In the genomic region with DNA sequence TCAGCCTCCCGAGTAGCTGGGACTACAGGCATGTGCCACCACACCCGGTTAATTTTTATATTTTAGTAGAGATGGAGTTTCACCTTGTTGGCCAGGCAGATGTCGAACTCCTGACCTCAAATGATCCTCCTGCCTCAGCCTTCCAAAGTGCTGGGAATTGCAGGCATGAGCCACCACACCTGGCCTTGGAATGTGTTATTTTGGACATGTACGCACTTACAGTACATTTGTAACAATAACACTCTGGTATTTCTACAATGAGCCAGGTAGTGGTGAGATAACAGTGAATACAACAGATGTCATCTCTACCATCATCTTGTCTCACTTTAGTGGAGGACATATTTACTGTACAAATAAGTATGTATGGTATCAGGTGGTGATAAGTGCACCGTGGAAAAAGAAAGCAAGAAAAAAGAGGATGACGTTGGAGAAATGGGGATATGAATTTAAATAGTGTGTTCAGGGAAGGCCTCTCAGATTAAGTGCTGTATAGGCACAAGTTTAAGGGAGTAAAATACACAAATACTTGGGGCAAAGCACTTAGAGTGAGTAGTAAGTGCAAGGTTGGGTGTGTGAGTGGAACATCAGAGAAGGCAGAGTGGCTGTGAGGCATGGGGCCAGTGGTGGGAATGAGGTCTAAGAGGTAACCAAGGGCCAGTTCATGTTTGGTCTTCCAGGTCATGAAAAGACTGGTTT, we compare ENCODE assay signal across 1 cellular context.
TF ChIP-seq lines count a peak whose summit lies in the region.

No MANE protein-coding gene starts in this region.

TF ChIP-seq in K562, 482 proteins besides CTCF, POLR2A, EP300 and RAD21:
- TF ChIP-seq ZNF561 (CRISPR knock-in tag; conservative IDR thresholded peaks at IDR 0.05) = no peak
- TF ChIP-seq GATAD2A (IDR thresholded peaks at IDR 0.05) = no peak
- TF ChIP-seq SMARCA4 (IDR thresholded peaks at IDR 0.05) = no peak
- TF ChIP-seq, protein P1, sequence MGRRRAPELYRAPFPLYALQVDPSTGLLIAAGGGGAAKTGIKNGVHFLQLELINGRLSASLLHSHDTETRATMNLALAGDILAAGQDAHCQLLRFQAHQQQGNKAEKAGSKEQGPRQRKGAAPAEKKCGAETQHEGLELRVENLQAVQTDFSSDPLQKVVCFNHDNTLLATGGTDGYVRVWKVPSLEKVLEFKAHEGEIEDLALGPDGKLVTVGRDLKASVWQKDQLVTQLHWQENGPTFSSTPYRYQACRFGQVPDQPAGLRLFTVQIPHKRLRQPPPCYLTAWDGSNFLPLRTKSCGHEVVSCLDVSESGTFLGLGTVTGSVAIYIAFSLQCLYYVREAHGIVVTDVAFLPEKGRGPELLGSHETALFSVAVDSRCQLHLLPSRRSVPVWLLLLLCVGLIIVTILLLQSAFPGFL (CRISPR knock-in tag; IDR thresholded peaks at IDR 0.05) = no peak
- no peak for TF ChIP-seq MYBL2 (IDR thresholded peaks at IDR 0.05; ENCODE audit: low read depth)
- TF ChIP-seq MYBL2 (CRISPR knock-in tag; IDR thresholded peaks at IDR 0.05; ENCODE audit: borderline replicate concordance) = no peak
- TF ChIP-seq ZNF707 (CRISPR knock-in tag; conservative IDR thresholded peaks at IDR 0.05) = no peak
TF ChIP-seq in K562: peak in this region for 0.
